36 cellular contexts compared by ENCODE assay signal in the genomic region with DNA sequence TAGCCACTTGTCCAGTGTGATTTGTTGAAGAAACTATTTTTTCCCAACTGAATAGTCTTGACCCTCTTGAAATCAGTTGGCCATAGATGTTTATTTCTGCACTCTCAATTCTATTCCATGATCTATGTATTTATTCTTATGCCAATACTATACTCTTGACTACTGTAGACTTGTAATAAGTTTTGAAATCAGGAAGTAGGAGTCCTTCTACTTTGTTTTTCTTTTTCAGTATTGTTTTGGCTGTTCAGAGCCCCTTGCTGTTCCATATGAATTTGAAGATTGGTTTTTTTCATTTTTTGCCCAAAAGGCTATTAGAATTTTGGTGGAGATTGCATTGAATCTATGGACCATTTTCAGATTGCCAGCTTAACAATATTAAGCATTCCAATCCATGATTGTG. TPM values are rescaled to one million over a fixed set of nuclear protein-coding genes. Genes with fewer than 3 reads are reported as not detected.
DNase-seq lines count a peak whose midpoint lies in the region; ATAC-seq, FAIRE-seq and TF ChIP-seq lines count a peak whose summit lies in the region.
"Had no signal": no experiment of that assay in that cellular context is flagged by ENCODE, and none has a peak within 500 bp of the region (broad histone marks: within the 10 kb centered on the region; RNA-seq: fewer than 3 reads in every experiment).

No MANE protein-coding gene starts in this region.

- no peak overlapping the region for H3K4me2 ChIP-seq in H9 (ENCODE audit: insufficient read depth, insufficient read length, low read length)
- peak overlapping the region; percentile 17 for H3K4me2 ChIP-seq in Loucy (ENCODE audit: low read depth, low read length, poor library complexity, severe bottlenecking)
- H3K4me2 ChIP-seq: KMS-11, neural progenitor cell had no signal

- no peak overlapping the region for H2BK15ac ChIP-seq in H9 (ENCODE audit: low read depth, low read length)

- H3K9ac ChIP-seq in H9 (ENCODE audit: extremely low read depth, insufficient read length, low read length) (no peak overlapping the region), Loucy (ENCODE audit: low read depth, low read length, poor library complexity, severe bottlenecking) (peak overlapping the region; percentile 16), kidney (ENCODE audit: low read length in 2 of 2) (no peak overlapping the region)
- H3K9ac ChIP-seq: KMS-11, neural progenitor cell had no signal

- no peak overlapping the region for H3K4me3 ChIP-seq in Loucy (ENCODE audit: low read length, poor library complexity, severe bottlenecking)
- H3K4me3 ChIP-seq in Caco-2 (ENCODE audit: low read depth, low read length) = no peak overlapping the region
- H3K4me3 ChIP-seq in kidney (ENCODE audit: low read length in 2 of 2) = no peak overlapping the region
- H3K4me3 ChIP-seq in left ventricle myocardium inferior = no peak overlapping the region
- H3K4me3 ChIP-seq: esophagus squamous epithelium, neural progenitor cell, pancreas, Peyer's patch had no signal

- no peaks in the 10 kb centered on the region for H3K9me2 ChIP-seq in Loucy (replicated peaks; ENCODE audit: low read depth, low read length)

- H2AFZ ChIP-seq in H9 (ENCODE audit: low read length) = no peak overlapping the region
- H2AFZ ChIP-seq in Loucy (ENCODE audit: low read length) = no peak overlapping the region
- H2AFZ ChIP-seq: neural progenitor cell had no signal

- intact Hi-C loops in Caco-2 (cut with micrococcal nuclease; ENCODE audit: unreplicated experiment) = no loop called here
- intact Hi-C loops in kidney (cut with DNase I) = no loop called here
- intact Hi-C loops in left ventricle myocardium inferior (cut with micrococcal nuclease) = no loop called here

- peak; percentile 67 for ATAC-seq in GM18909 (IDR thresholded peaks at IDR 0.05; ENCODE audit: poor library complexity, unreplicated experiment)
- ATAC-seq: foreskin keratinocyte; left ventricle myocardium superior; pancreas; stimulated activated memory B cell treated with anti-CD40 and anti-IgM and Interleukin-4, amounts not matched to agents 10 μg/mL and 1 μg/mL and 100 μg/mL, for 72 hours had no signal

- H3K36me3 Mint-ChIP-seq in H9 (ENCODE audit: insufficient read depth in 1 of 3, low read depth in 3 of 3) = peaks cover under 1 to 3% (median 2%) of the 10 kb centered on the region in 3 experiments; a peak in 5 of 7 replicates
- H3K36me3 Mint-ChIP-seq in Caco-2 (ENCODE audit: insufficient read depth, unreplicated experiment) = no peaks in the 10 kb centered on the region
- H3K36me3 Mint-ChIP-seq: activated naive CD4-positive, alpha-beta T cell treated with anti-CD3 and anti-CD28 coated beads, Interleukin-2, amount 50 U/mL, for 24 hours; stimulated activated memory B cell treated with anti-CD40 and anti-IgM and Interleukin-4, amounts not matched to agents 10 μg/mL and 1 μg/mL and 100 μg/mL, for 72 hours had no signal

- no peak overlapping the region for H3K18ac ChIP-seq in H9 (ENCODE audit: insufficient read length, low read depth, low read length)

- H3K23ac ChIP-seq in H9 (ENCODE audit: insufficient read length, low read depth, low read length) = no peak overlapping the region

- H3K4me3 Mint-ChIP-seq in H9 (no peak overlapping the region), Caco-2 (ENCODE audit: unreplicated experiment) (no peak overlapping the region)
- H3K4me3 Mint-ChIP-seq: activated naive CD4-positive, alpha-beta T cell treated with anti-CD3 and anti-CD28 coated beads, Interleukin-2, amount 50 U/mL, for 24 hours; CD14-positive monocyte; neural progenitor cell; stimulated activated memory B cell treated with anti-CD40 and anti-IgM and Interleukin-4, amounts not matched to agents 10 μg/mL and 1 μg/mL and 100 μg/mL, for 72 hours; type B pancreatic cell had no signal

- H3K4me1 ChIP-seq in H9 (ENCODE audit: insufficient read depth, low read length) (no peaks in the 10 kb centered on the region), Loucy (ENCODE audit: insufficient read depth, low read length, poor library complexity, severe bottlenecking) (peaks cover 18% of the 10 kb centered on the region), Caco-2 (no peaks in the 10 kb centered on the region), kidney (ENCODE audit: control insufficient read depth in 1 of 2, insufficient read depth in 1 of 2, low read depth in 1 of 2, low read length in 2 of 2) (no peaks in the 10 kb centered on the region), left ventricle myocardium inferior (peaks cover 3% of the 10 kb centered on the region)
- H3K4me1 ChIP-seq: foreskin keratinocyte, pancreas, Peyer's patch had no signal

- H3K14ac ChIP-seq in H9 (ENCODE audit: insufficient read depth, low read length) = no peak overlapping the region

- no peak overlapping the region for H4K5ac ChIP-seq in H9 (ENCODE audit: insufficient read length, low read depth, low read length)

- no peak overlapping the region for H2BK12ac ChIP-seq in H9 (ENCODE audit: insufficient read length, low read depth, low read length)

- no peak for FAIRE-seq in kidney (lab: Jason Lieb, UNC)
- FAIRE-seq: pancreas had no signal

- DNase-seq in AML-193 (lab: John Stamatoyannopoulos, UW) = peak; percentile 8
- no peak for DNase-seq in H9
- no peak for DNase-seq in Caco-2
- DNase-seq in kidney = no peak
- DNase-seq in stimulated activated CD4-positive, alpha-beta T cell treated with anti-CD3 and anti-CD28 coated beads, Interleukin-1b, Interleukin-23, amount 100 ng/mL, for 48 hours = no peak
- no peak for DNase-seq in left ventricle myocardium inferior
- DNase-seq: 8988T; amygdala; esophagus squamous epithelium; foreskin keratinocyte; HCEC 1CT; head of caudate nucleus; islet precursor cell; left ventricle myocardium superior; NCI-H1436 treated with DMSO at 0.1 percent for 48 hours; NCI-H2107; NCI-H774; pancreas; Peyer's patch; SIG-M5; stimulated activated CD4-positive, alpha-beta T cell treated with anti-CD3 and anti-CD28 coated beads, Interleukin-15, amount 100 ng/mL, for 24 hours; substantia nigra; SW 1271; T-helper 9 cell had no signal

- H4K20me1 ChIP-seq in H9 (ENCODE audit: control insufficient read depth, insufficient read depth, insufficient read length) (no peaks in the 10 kb centered on the region), Loucy (ENCODE audit: insufficient read depth, low read length, poor library complexity, severe bottlenecking) (peaks cover 10% of the 10 kb centered on the region)

- H3K27ac Mint-ChIP-seq in H9 = peak overlapping the region in 2 of 3 experiments; percentile 12 to 41; a peak in 2 of 7 replicates
- H3K27ac Mint-ChIP-seq in Caco-2 (ENCODE audit: unreplicated experiment) = no peak overlapping the region
- H3K27ac Mint-ChIP-seq: activated naive CD4-positive, alpha-beta T cell treated with anti-CD3 and anti-CD28 coated beads, Interleukin-2, amount 50 U/mL, for 24 hours; activated T-helper 2 cell treated with anti-CD3 and anti-CD28 coated beads, Interferon-gamma antibody, Interleukin-2, Interleukin-4, amounts not matched to agents 10 μg/mL and 5 μg/mL and 100 μg/mL, durations not matched to agents 14 hours and 24 hours and 36 hours; neural progenitor cell; stimulated activated memory B cell treated with anti-CD40 and anti-IgM and Interleukin-4, amounts not matched to agents 10 μg/mL and 1 μg/mL and 100 μg/mL, for 72 hours; type B pancreatic cell had no signal

- no peak overlapping the region for H2AK5ac ChIP-seq in H9 (ENCODE audit: insufficient read length, low read length)

- peaks cover 12% of the 10 kb centered on the region; the same call in 1 of the 2 replicates for H3K36me3 ChIP-seq in Loucy (ENCODE audit: insufficient read depth, low read length)
- no peaks in the 10 kb centered on the region for H3K36me3 ChIP-seq in Caco-2 (ENCODE audit: control insufficient read depth, insufficient read depth, low read length)
- H3K36me3 ChIP-seq in kidney (ENCODE audit: control insufficient read depth in 1 of 2, insufficient read depth in 2 of 2, low read length in 2 of 2) = no peaks in the 10 kb centered on the region
- H3K36me3 ChIP-seq in left ventricle myocardium inferior = peaks cover 8% of the 10 kb centered on the region
- H3K36me3 ChIP-seq: pancreas, Peyer's patch had no signal

- no peaks in the 10 kb centered on the region for H3K79me1 ChIP-seq in H9 (ENCODE audit: insufficient read depth, low read depth, low read length, poor library complexity, severe bottlenecking)

- BruUV-seq in Caco-2 (replicated peaks; lab: Mats Ljungman, UMichigan) = no TSS peak

- H3K56ac ChIP-seq in H9 (ENCODE audit: insufficient read length, low read depth, low read length) = no peak overlapping the region

- H3K27ac ChIP-seq in H9 (ENCODE audit: insufficient read length, low read depth, low read length) (no peak overlapping the region), kidney (ENCODE audit: low read depth in 2 of 2, low read length in 2 of 2) (no peak overlapping the region), left ventricle myocardium inferior (replicated peaks) (no peak overlapping the region)
- H3K27ac ChIP-seq: esophagus squamous epithelium, foreskin keratinocyte, KMS-11, neural progenitor cell, pancreas, Peyer's patch had no signal

- no peak overlapping the region for H3K4ac ChIP-seq in H9 (ENCODE audit: low read depth, low read length)

- CTCF ChIA-PET in Caco-2 (lab: Charles Lee) = interaction anchor here (0.7 kb wide), 1 partner anchor 445 kb away, joined by 3 read pairs; no protein-coding TSS in a partner anchor

- no peaks in the 10 kb centered on the region for H3K79me2 ChIP-seq in H9 (ENCODE audit: insufficient read depth, low read length)
- H3K79me2 ChIP-seq in Loucy (ENCODE audit: insufficient read depth, low read length) = peaks cover 43% of the 10 kb centered on the region

- H3T11ph ChIP-seq in H9 (ENCODE audit: low read length) = no peak overlapping the region

- H3K4me1 Mint-ChIP-seq in H9 (peaks cover 18 to 24% of the 10 kb centered on the region in 2 experiments), Caco-2 (ENCODE audit: low read depth, unreplicated experiment) (no peaks in the 10 kb centered on the region)
- H3K4me1 Mint-ChIP-seq: activated naive CD4-positive, alpha-beta T cell treated with anti-CD3 and anti-CD28 coated beads, Interleukin-2, amount 50 U/mL, for 24 hours; stimulated activated memory B cell treated with anti-CD40 and anti-IgM and Interleukin-4, amounts not matched to agents 10 μg/mL and 1 μg/mL and 100 μg/mL, for 72 hours had no signal

- no peaks in the 10 kb centered on the region for H3K9me3 Mint-ChIP-seq in H9
- H3K9me3 Mint-ChIP-seq in Caco-2 (ENCODE audit: unreplicated experiment) = no peaks in the 10 kb centered on the region
- H3K9me3 Mint-ChIP-seq: activated naive CD4-positive, alpha-beta T cell treated with anti-CD3 and anti-CD28 coated beads, Interleukin-2, amount 50 U/mL, for 24 hours; activated T-helper 2 cell treated with anti-CD3 and anti-CD28 coated beads, Interferon-gamma antibody, Interleukin-2, Interleukin-4, amounts not matched to agents 10 μg/mL and 5 μg/mL and 100 μg/mL, durations not matched to agents 14 hours and 24 hours and 36 hours; CD14-positive monocyte; neural progenitor cell; stimulated activated memory B cell treated with anti-CD40 and anti-IgM and Interleukin-4, amounts not matched to agents 10 μg/mL and 1 μg/mL and 100 μg/mL, for 72 hours; type B pancreatic cell had no signal

- H2BK20ac ChIP-seq in H9 (ENCODE audit: low read depth, low read length, poor library complexity, severe bottlenecking) = no peak overlapping the region

- no peaks in the 10 kb centered on the region for H3K23me2 ChIP-seq in H9 (ENCODE audit: insufficient read length, low read depth, low read length, poor library complexity, severe bottlenecking)

- H2BK5ac ChIP-seq in H9 (ENCODE audit: insufficient read length, low read length) = no peak overlapping the region

- POLR2A ChIA-PET in Caco-2 (lab: Charles Lee) = no interaction called here

- TF ChIP-seq CTCF in H9 (conservative IDR thresholded peaks at IDR 0.05) = no peak
- TF ChIP-seq CTCF in Loucy (conservative IDR thresholded peaks at IDR 0.05; ENCODE audit: low read length) = no peak
- TF ChIP-seq CTCF in Caco-2 (IDR thresholded peaks at IDR 0.05; ENCODE audit: insufficient read depth in 1 of 2, low read depth in 1 of 2, low read length in 1 of 2, severe bottlenecking in 1 of 2, unreplicated experiment in 1 of 2) = no peak
- TF ChIP-seq CTCF in kidney (IDR thresholded peaks at IDR 0.05; ENCODE audit: borderline replicate concordance, extremely low read depth, insufficient read depth) = no peak
- no peak for TF ChIP-seq CTCF in left ventricle myocardium inferior (IDR thresholded peaks at IDR 0.05; ENCODE audit: borderline replicate concordance)

- H3F3A ChIP-seq in Loucy (ENCODE audit: low read depth) = no peaks in the 10 kb centered on the region

- H3K9me3 ChIP-seq in H9 (ENCODE audit: control insufficient read depth, low read depth, low read length) (no peaks in the 10 kb centered on the region), Loucy (ENCODE audit: insufficient read depth, low read depth, low read length) (no peaks in the 10 kb centered on the region), Caco-2 (no peaks in the 10 kb centered on the region), kidney (ENCODE audit: control insufficient read depth in 1 of 2, low read length in 2 of 2) (no peaks in the 10 kb centered on the region), left ventricle myocardium inferior (replicated peaks) (no peaks in the 10 kb centered on the region)
- H3K9me3 ChIP-seq: esophagus squamous epithelium, pancreas, Peyer's patch had no signal

- H3K27me3 ChIP-seq in H9 (ENCODE audit: insufficient read depth, low read length) (no peaks in the 10 kb centered on the region), Loucy (ENCODE audit: insufficient read depth, low read length, poor library complexity, severe bottlenecking) (no peaks in the 10 kb centered on the region), Caco-2 (replicated peaks; ENCODE audit: control insufficient read depth, insufficient read depth, low read length) (no peaks in the 10 kb centered on the region), left ventricle myocardium inferior (ENCODE audit: low read depth) (no peaks in the 10 kb centered on the region)
- H3K27me3 ChIP-seq: esophagus squamous epithelium, foreskin keratinocyte, neural progenitor cell, pancreas, Peyer's patch had no signal

- no peak overlapping the region for H4K91ac ChIP-seq in H9 (ENCODE audit: insufficient read length, low read depth, low read length)

- H4K8ac ChIP-seq in H9 (replicated peaks; ENCODE audit: insufficient read length, low read depth, low read length) = no peak overlapping the region

- H2BK120ac ChIP-seq in H9 (ENCODE audit: low read depth, low read length, poor library complexity, severe bottlenecking) = no peak overlapping the region

- H3K27me3 Mint-ChIP-seq in H9 (ENCODE audit: low read depth) (no peaks in the 10 kb centered on the region), Caco-2 (ENCODE audit: insufficient read depth, unreplicated experiment) (no peaks in the 10 kb centered on the region)
- H3K27me3 Mint-ChIP-seq: type B pancreatic cell had no signal

RNA-seq across cellular contexts. Expression of a gene that starts 10.2 kb away (rescaled TPM):
- total RNA-seq in H9 (2021) = 13.5 and 14.7 TPM in 2 replicates
- 9.4 and 9.8 TPM in 2 replicates for total RNA-seq in Caco-2 (2022)
- 16.5 TPM for total RNA-seq in kidney
- polyA plus RNA-seq in kidney (ENCODE audit: insufficient read depth, low read depth, low replicate concordance) = 6.7 TPM
- total RNA-seq in left ventricle myocardium inferior = 16.5 TPM

RNA-seq across cellular contexts. Expression of a gene that starts 17.9 kb away (rescaled TPM):
- total RNA-seq in H9 (2021) = not detected in 2 replicates
- total RNA-seq in Caco-2 (2022) = not detected in 2 replicates
- total RNA-seq in kidney = 1.6 TPM
- 0.11 TPM for polyA plus RNA-seq in kidney (ENCODE audit: insufficient read depth, low read depth, low replicate concordance)
- 0.41 TPM for total RNA-seq in left ventricle myocardium inferior
- total RNA-seq: activated T-helper 2 cell treated with anti-CD3 and anti-CD28 coated beads, Interferon-gamma antibody, Interleukin-2, Interleukin-4, amounts not matched to agents 10 μg/mL and 5 μg/mL and 100 μg/mL, durations not matched to agents 14 hours and 24 hours and 36 hours; dermis microvascular lymphatic vessel endothelial cell; foreskin keratinocyte; G401; Peyer's patch; renal cortical epithelial cell had no signal
- polyA plus RNA-seq: foreskin keratinocyte had no signal

RNA-seq across cellular contexts. Expression of a gene that starts 46.8 kb away (rescaled TPM):
- 278 and 298 TPM in 2 replicates for total RNA-seq in H9 (2021)
- total RNA-seq in Caco-2 (2022) = 272 and 326 TPM in 2 replicates
- total RNA-seq in kidney = 76.8 TPM
- 41.8 TPM for polyA plus RNA-seq in kidney (ENCODE audit: insufficient read depth, low read depth, low replicate concordance)
- total RNA-seq in left ventricle myocardium inferior = 39.4 TPM

Comparison
In these comparisons a context has a peak if more than half of its experiments do, and no peak if none do; other contexts are left out.
1. DNase-seq: peak in AML-193 (2 of 2); none in H9 (single experiment), Caco-2 (0 of 2), kidney (single experiment), stimulated activated CD4-positive, alpha-beta T cell treated with anti-CD3 and anti-CD28 coated beads, Interleukin-1b, Interleukin-23, amount 100 ng/mL, for 48 hours (single experiment) and left ventricle myocardium inferior (single experiment).